Comparison of ENCODE assay signal across 8 cellular contexts in genomic region chrX:100768679-100769338, GRCh38. TPM values are rescaled to one million over a fixed set of nuclear protein-coding genes. Genes with fewer than 3 reads are reported as not detected.
A peak's percentile ranks its signal among the peaks of the same experiment; 100 is the strongest.
DNase-seq lines count a peak whose midpoint lies in the region; ATAC-seq and TF ChIP-seq lines count a peak whose summit lies in the region.

No MANE protein-coding gene starts in this region.

- TF ChIP-seq CTCF in 22Rv1 (IDR thresholded peaks at IDR 0.05) = peak; percentile 91
- TF ChIP-seq CTCF in LNCaP clone FGC (IDR thresholded peaks at IDR 0.05; ENCODE audit: control insufficient read depth, extremely low read depth, insufficient read depth) = peak; percentile 95
- peak; percentile 96 to 99 (median 98) for TF ChIP-seq CTCF in gastroesophageal sphincter (IDR thresholded peaks at IDR 0.05)

- H3K36me3 ChIP-seq in gastroesophageal sphincter = no peaks in the 10 kb centered on the region

- H3K27ac ChIP-seq in 22Rv1 (no peak overlapping the region), gastroesophageal sphincter (no peak overlapping the region)

- H3K9me3 ChIP-seq in gastroesophageal sphincter = no peaks in the 10 kb centered on the region

- no peaks in the 10 kb centered on the region for H3K4me1 ChIP-seq in gastroesophageal sphincter

- no peak overlapping the region for H3K4me3 ChIP-seq in LNCaP clone FGC (ENCODE audit: low read depth, low read length)
- H3K4me3 ChIP-seq in gastroesophageal sphincter = no peak overlapping the region

- no peak for TF ChIP-seq EP300 in gastroesophageal sphincter (IDR thresholded peaks at IDR 0.05)

- ATAC-seq in GM18499 (IDR thresholded peaks at IDR 0.05; ENCODE audit: insufficient read depth, unreplicated experiment) (peak; percentile 50), gastroesophageal sphincter (peak; percentile 66)

- peak; percentile 21 for DNase-seq in LNCaP clone FGC (ENCODE audit: low read depth)
- DNase-seq in SHP77 (lab: John Stamatoyannopoulos, UW) = peak; percentile 5 to 22
- DNase-seq in activated effector memory CD4-positive, alpha-beta T cell treated with Interleukin-2 at 50 U/mL for 16 hours = peak; percentile 64
- DNase-seq in pons (ENCODE audit: low spot score) = peak; percentile 47
- peak; percentile 85 for DNase-seq in ureter (ENCODE audit: low spot score)

- no peak for TF ChIP-seq POLR2A in gastroesophageal sphincter (IDR thresholded peaks at IDR 0.05)

- no peaks in the 10 kb centered on the region for H3K27me3 ChIP-seq in gastroesophageal sphincter

- 0 to 13% methylated on average over 1 to 3 of the region's 7 CpGs for WGBS in gastroesophageal sphincter (ENCODE audit: low coverage in 1 of 2), 2 donors

RNA-seq across cellular contexts. Expression of gene SYTL4, which starts 36.9 kb away (rescaled TPM):
- 10 to 100 TPM; 18.6 to 33.6 (median 26.7) TPM for total RNA-seq in gastroesophageal sphincter
- total RNA-seq in ureter = 11.4 TPM

RNA-seq across cellular contexts. Expression of gene CSTF2, which starts 51.4 kb away (rescaled TPM):
- 10 to 100 TPM in 2 of 4 donors, 1 to 10 TPM in 2; 7.7 to 12.6 (median 9.8) TPM for total RNA-seq in gastroesophageal sphincter
- total RNA-seq in ureter = 23.7 TPM

Comparison
In these comparisons a context has a peak if more than half of its experiments do, and no peak if none do; other contexts are left out.
1. DNase-seq: peak in every context shown above with its lines; median percentile 85 in ureter; 64 in activated effector memory CD4-positive, alpha-beta T cell treated with Interleukin-2 at 50 U/mL for 16 hours; 47 in pons; 21 in LNCaP clone FGC; 14 in SHP77.